In the genomic region with DNA sequence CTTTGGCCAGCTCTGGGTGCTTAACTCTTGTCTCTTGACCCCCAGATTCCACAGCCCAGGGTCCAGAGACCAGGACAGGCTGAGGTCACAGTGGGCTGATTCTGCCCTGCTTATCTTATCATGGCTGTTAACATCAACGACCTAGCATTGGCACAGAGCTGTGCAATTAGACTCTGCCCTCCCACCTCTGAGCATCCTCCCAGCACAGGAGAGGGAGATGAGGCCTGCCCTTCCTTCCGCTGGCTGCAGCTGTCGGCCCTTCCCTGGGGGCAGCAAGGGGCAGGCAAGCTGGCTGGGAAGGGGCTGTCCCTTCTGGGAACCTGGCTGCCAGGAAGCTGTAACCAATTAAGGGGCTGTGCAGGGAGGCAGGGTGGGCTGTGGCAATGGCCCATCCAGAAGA, we compare ENCODE assay signal across 20 cellular contexts. TPM values are rescaled to one million over a fixed set of nuclear protein-coding genes. Genes with fewer than 3 reads are reported as not detected.
"Had no signal": no experiment of that assay in that cellular context is flagged by ENCODE, and none has a peak within 500 bp of the region (broad histone marks: within the 10 kb centered on the region; RNA-seq: fewer than 3 reads in every experiment).

No MANE protein-coding gene starts in this region.

- DNase-seq: activated B cell treated with CpG ODN at 0.5 μM for 24 hours; activated CD4-positive, alpha-beta T cell treated with anti-CD3 and anti-CD28 coated beads, Interleukin-2, amount 10 ng/mL, durations not matched to agents 7 days and 5 days; activated CD8-positive, alpha-beta memory T cell treated with anti-CD3 and anti-CD28 coated beads for 24 hours; activated naive CD4-positive, alpha-beta T cell treated with anti-CD3 and anti-CD28 coated beads, Interleukin-2, amount 50 U/mL, for 16 hours; central memory CD4-positive, alpha-beta T cell; kidney; lower lobe of right lung; ovary; stimulated activated CD4-positive, alpha-beta T cell treated with anti-CD3 and anti-CD28 coated beads, Interleukin-4, amount 100 ng/mL, for 4 hours; stimulated activated naive CD8-positive, alpha-beta T cell treated with anti-CD3 and anti-CD28 coated beads, Interleukin-15, amount 100 ng/mL, for 72 hours; testis had no signal

- H3K9me3 ChIP-seq: gastroesophageal sphincter, lower lobe of right lung, ovary, testis had no signal

- H3K27ac ChIP-seq: coronary artery, gastroesophageal sphincter, lower lobe of right lung, ovary, testis had no signal

- H3K4me3 ChIP-seq: coronary artery, gastroesophageal sphincter, lower lobe of right lung, ovary, testis had no signal

- H3K4me1 Mint-ChIP-seq: activated B cell treated with CpG ODN at 0.5 μM for 24 hours; activated CD4-positive, alpha-beta T cell treated with anti-CD3 and anti-CD28 coated beads, Interleukin-2, amount 10 ng/mL, durations not matched to agents 7 days and 5 days had no signal

- ATAC-seq: gastroesophageal sphincter; lower lobe of right lung; stimulated activated naive CD8-positive, alpha-beta T cell treated with anti-CD3 and anti-CD28 coated beads, Interleukin-15, amount 100 ng/mL, for 72 hours had no signal

- H3K27me3 ChIP-seq: ovary, testis had no signal

- FAIRE-seq: kidney had no signal

- H3K27ac Mint-ChIP-seq: activated B cell treated with CpG ODN at 0.5 μM for 24 hours; activated CD4-positive, alpha-beta T cell treated with anti-CD3 and anti-CD28 coated beads, Interleukin-2, amount 10 ng/mL, durations not matched to agents 7 days and 5 days; activated T-helper 2 cell treated with anti-CD3 and anti-CD28 coated beads, Interferon-gamma antibody, Interleukin-2, Interleukin-4, amounts not matched to agents 10 μg/mL and 5 μg/mL and 100 μg/mL, durations not matched to agents 14 hours and 24 hours and 36 hours; mesothelial cell of epicardium; stimulated activated naive CD8-positive, alpha-beta T cell treated with anti-CD3 and anti-CD28 coated beads, Interleukin-15, amount 100 ng/mL, for 72 hours had no signal

- H3K4me3 Mint-ChIP-seq: activated B cell treated with CpG ODN at 0.5 μM for 24 hours; activated CD4-positive, alpha-beta T cell treated with anti-CD3 and anti-CD28 coated beads, Interleukin-2, amount 10 ng/mL, durations not matched to agents 7 days and 5 days; mesothelial cell of epicardium; neural crest cell; stimulated activated naive CD8-positive, alpha-beta T cell treated with anti-CD3 and anti-CD28 coated beads, Interleukin-15, amount 100 ng/mL, for 72 hours had no signal

- H3K27me3 Mint-ChIP-seq: activated CD4-positive, alpha-beta T cell treated with anti-CD3 and anti-CD28 coated beads, Interleukin-2, amount 10 ng/mL, durations not matched to agents 7 days and 5 days had no signal

- H3K4me1 ChIP-seq: gastroesophageal sphincter had no signal

- H3K9me3 Mint-ChIP-seq: activated B cell treated with CpG ODN at 0.5 μM for 24 hours; activated CD4-positive, alpha-beta T cell treated with anti-CD3 and anti-CD28 coated beads, Interleukin-2, amount 10 ng/mL, durations not matched to agents 7 days and 5 days; activated T-helper 2 cell treated with anti-CD3 and anti-CD28 coated beads, Interferon-gamma antibody, Interleukin-2, Interleukin-4, amounts not matched to agents 10 μg/mL and 5 μg/mL and 100 μg/mL, durations not matched to agents 14 hours and 24 hours and 36 hours; mesothelial cell of epicardium; neural crest cell; stimulated activated naive CD8-positive, alpha-beta T cell treated with anti-CD3 and anti-CD28 coated beads, Interleukin-15, amount 100 ng/mL, for 72 hours had no signal

- H3K36me3 ChIP-seq: gastroesophageal sphincter, lower lobe of right lung, ovary had no signal

- H3K36me3 Mint-ChIP-seq: mesothelial cell of epicardium had no signal

RNA-seq across cellular contexts. Expression of a gene that starts 22.5 kb away (rescaled TPM):
- total RNA-seq: activated B cell treated with CpG ODN at 0.5 μM for 24 hours; activated CD4-positive, alpha-beta T cell treated with anti-CD3 and anti-CD28 coated beads, Interleukin-2, amount 10 ng/mL, durations not matched to agents 7 days and 5 days; epithelial cell of proximal tubule; myocyte; skeletal muscle tissue; urinary bladder had no signal

RNA-seq across cellular contexts. Expression of a gene that starts 49.8 kb away (rescaled TPM):
- total RNA-seq: activated B cell treated with CpG ODN at 0.5 μM for 24 hours; activated CD4-positive, alpha-beta T cell treated with anti-CD3 and anti-CD28 coated beads, Interleukin-2, amount 10 ng/mL, durations not matched to agents 7 days and 5 days had no signal
